10 cellular contexts compared by ENCODE assay signal in genomic region chr3:66297917-66298316, GRCh38.
A peak's percentile ranks its signal among the peaks of the same experiment; 100 is the strongest.
DNase-seq lines count a peak whose midpoint lies in the region; ATAC-seq and TF ChIP-seq lines count a peak whose summit lies in the region.
"Had no signal": no experiment of that assay in that cellular context is flagged by ENCODE, and none has a peak within 500 bp of the region (broad histone marks: within the 10 kb centered on the region; RNA-seq: fewer than 3 reads in every experiment).

No MANE protein-coding gene starts in this region.

- H3K79me1 ChIP-seq in IMR-90 (ENCODE audit: low read depth in 1 of 2, low read length in 2 of 2) = no peaks in the 10 kb centered on the region; a peak in 1 of 4 replicates

- no peak overlapping the region for H2BK20ac ChIP-seq in IMR-90 (ENCODE audit: low read depth, low read length)

- H2AFZ ChIP-seq in IMR-90 (replicated peaks; ENCODE audit: low read length, poor library complexity) = no peak overlapping the region

- H3K4me1 ChIP-seq in IMR-90 (ENCODE audit: control insufficient read depth, insufficient read depth, low read length) = peaks cover 4% of the 10 kb centered on the region; the same call in 1 of the 2 replicates
- H3K4me1 ChIP-seq: prostate gland had no signal

- H3K4ac ChIP-seq in IMR-90 (ENCODE audit: low read depth, low read length) = no peak overlapping the region

- in situ Hi-C loops in IMR-90 (cut with MboI; ENCODE audit: low sequenced_read_pairs) = no loop called here

- no peak overlapping the region for H2BK15ac ChIP-seq in IMR-90 (ENCODE audit: low read depth, low read length)

- no peak overlapping the region for H3K14ac ChIP-seq in IMR-90 (replicated peaks; ENCODE audit: low read depth, low read length)

- CTCF ChIA-PET in IMR-90 (lab: Yijun Ruan, JAX) = no interaction called here

- H3K27me3 ChIP-seq in IMR-90 (ENCODE audit: control insufficient read depth, insufficient read depth, low read length) = no peaks in the 10 kb centered on the region

- no peak overlapping the region for H3K23ac ChIP-seq in IMR-90 (ENCODE audit: low read depth, low read length)

- no peak overlapping the region for H2BK5ac ChIP-seq in IMR-90 (ENCODE audit: low read depth, low read length, poor library complexity, severe bottlenecking)

- no peak for TF ChIP-seq POLR2A in IMR-90 (IDR thresholded peaks at IDR 0.05; ENCODE audit: low read depth, low read length)

- H3K36me3 ChIP-seq in IMR-90 (ENCODE audit: control insufficient read depth, insufficient read depth, low read length) = no peaks in the 10 kb centered on the region
- H3K36me3 ChIP-seq: prostate gland had no signal

- no peaks in the 10 kb centered on the region for H4K20me1 ChIP-seq in IMR-90 (ENCODE audit: insufficient read depth, low read length)

- WGBS in IMR-90 (ENCODE audit: extremely low coverage in 2 of 2, insufficient read length in 1 of 2), 2 experiments = no CpG with 5 or more reads among the region's 2 CpGs

- H3K9me3 Mint-ChIP-seq in central memory CD8-positive, alpha-beta T cell = no peaks in the 10 kb centered on the region
- peaks cover 0 to 2% (median 0%) of the 10 kb centered on the region in 9 donors for H3K9me3 Mint-ChIP-seq in naive thymus-derived CD8-positive, alpha-beta T cell

- H2BK120ac ChIP-seq in IMR-90 (ENCODE audit: low read depth, low read length) = no peak overlapping the region

- TF ChIP-seq CTCF in AG09319 (IDR thresholded peaks at IDR 0.05; ENCODE audit: low read depth, low read length) (no peak), IMR-90 (conservative IDR thresholded peaks at IDR 0.05; ENCODE audit: low read depth, low read length) (no peak)

- no peak overlapping the region for H3K56ac ChIP-seq in IMR-90 (ENCODE audit: extremely low read depth, insufficient read depth, low read length)

- H3K27ac ChIP-seq in IMR-90 (ENCODE audit: insufficient read depth, low read length) = no peak overlapping the region
- H3K27ac ChIP-seq: prostate gland had no signal

- no peak overlapping the region for H3K9ac ChIP-seq in IMR-90 (ENCODE audit: low read depth, low read length)

- no peak overlapping the region for H3K4me2 ChIP-seq in IMR-90 (ENCODE audit: low read depth, low read length)

- no peak overlapping the region for H4K5ac ChIP-seq in IMR-90 (ENCODE audit: low read depth, low read length)

- H3K9me1 ChIP-seq in IMR-90 (ENCODE audit: insufficient read depth, low read length) = peaks cover 3% of the 10 kb centered on the region; the same call in 1 of the 2 replicates

- no peak overlapping the region for H4K8ac ChIP-seq in IMR-90 (ENCODE audit: low read depth in 2 of 2, low read length in 2 of 2)

- BruUV-seq in IMR-90 (replicated peaks; lab: Mats Ljungman, UMichigan) = no TSS peak

- no peak overlapping the region for H4K91ac ChIP-seq in IMR-90 (ENCODE audit: insufficient read depth, low read depth, low read length)

- H2AK5ac ChIP-seq in IMR-90 (ENCODE audit: low read depth, low read length) = no peak overlapping the region

- intact Hi-C loops in IMR-90 (cut with micrococcal nuclease) = loop anchor here (5.0 kb wide), 2 partner anchors 39 to 54 kb away; no protein-coding TSS in a partner anchor

- ATAC-seq in IMR-90 (ENCODE audit: low read depth) (peak; percentile 67), GM21526 (IDR thresholded peaks at IDR 0.05; ENCODE audit: low FRiP score, unreplicated experiment) (no peak), HG03521 (IDR thresholded peaks at IDR 0.05; ENCODE audit: unreplicated experiment) (no peak), HG03196 (IDR thresholded peaks at IDR 0.05; ENCODE audit: unreplicated experiment) (no peak)
- ATAC-seq in central memory CD8-positive, alpha-beta T cell (replicated peaks; ENCODE audit: extremely low read depth, poor library complexity, severe bottlenecking) = peak; percentile 69
- no peak for ATAC-seq in naive thymus-derived CD8-positive, alpha-beta T cell

- peak; percentile 15 for DNase-seq in AG09319 (ENCODE audit: extremely low read depth, low read depth)
- peak; percentile 75 for DNase-seq in IMR-90
- DNase-seq in central memory CD8-positive, alpha-beta T cell (ENCODE audit: low spot score in 2 of 2) = peak in 1 of 2 donors; percentile 42
- no peak for DNase-seq in naive thymus-derived CD8-positive, alpha-beta T cell
- no peak for DNase-seq in NCI-H774 (lab: John Stamatoyannopoulos, UW)
- DNase-seq: kidney had no signal

- H3K36me3 Mint-ChIP-seq in central memory CD8-positive, alpha-beta T cell (ENCODE audit: insufficient read depth) = peaks cover 14% of the 10 kb centered on the region
- peaks cover 0 to 2% (median 2%) of the 10 kb centered on the region in 3 donors for H3K36me3 Mint-ChIP-seq in naive thymus-derived CD8-positive, alpha-beta T cell

- H3K18ac ChIP-seq in IMR-90 (ENCODE audit: low read depth, low read length) = peak overlapping the region; percentile 52; the same call in 1 of the 2 replicates

- no peak overlapping the region for H2AK9ac ChIP-seq in IMR-90 (replicated peaks; ENCODE audit: low read depth, low read length, poor library complexity)

- peaks cover 32% of the 10 kb centered on the region for H3K4me1 Mint-ChIP-seq in central memory CD8-positive, alpha-beta T cell
- H3K4me1 Mint-ChIP-seq in naive thymus-derived CD8-positive, alpha-beta T cell = peaks cover 18 to 60% (median 54%) of the 10 kb centered on the region in 4 donors

- POLR2A ChIA-PET in IMR-90 (lab: Charles Lee; ENCODE audit: unreplicated experiment) = no interaction called here
- POLR2A ChIA-PET in naive thymus-derived CD8-positive, alpha-beta T cell (lab: Charles Lee) = interaction anchor here (0.6 kb wide), 1 partner anchor 79 kb away, joined by 3 read pairs; no protein-coding TSS in a partner anchor

- no peak overlapping the region for H3K4me3 ChIP-seq in IMR-90 (ENCODE audit: insufficient read depth, low read depth, low read length)
- H3K4me3 ChIP-seq: prostate gland had no signal

- TF ChIP-seq RAD21 in IMR-90 (IDR thresholded peaks at IDR 0.05; ENCODE audit: low read length) = no peak

- peak overlapping the region; percentile 44 for H3K4me3 Mint-ChIP-seq in central memory CD8-positive, alpha-beta T cell
- H3K4me3 Mint-ChIP-seq in naive thymus-derived CD8-positive, alpha-beta T cell = peak overlapping the region in 1 of 10 donors; percentile 30

- dilution Hi-C loops in IMR-90 (cut with HindIII; ENCODE audit: low sequenced_read_pairs, unreplicated experiment) = no loop called here

- peak overlapping the region; percentile 98 for H3K27ac Mint-ChIP-seq in central memory CD8-positive, alpha-beta T cell (ENCODE audit: low read depth)
- H3K27ac Mint-ChIP-seq in naive thymus-derived CD8-positive, alpha-beta T cell = peak overlapping the region in 9 of 10 donors; percentile 1 to 92 (median 67)

- H3K9me3 ChIP-seq in IMR-90 (ENCODE audit: control insufficient read depth, insufficient read depth, low read length) = no peaks in the 10 kb centered on the region
- H3K9me3 ChIP-seq: prostate gland had no signal

- H3K27me3 Mint-ChIP-seq in central memory CD8-positive, alpha-beta T cell = no peaks in the 10 kb centered on the region
- no peaks in the 10 kb centered on the region for H3K27me3 Mint-ChIP-seq in naive thymus-derived CD8-positive, alpha-beta T cell

TF ChIP-seq in IMR-90, 13 proteins besides CTCF, POLR2A, EP300 and RAD21:
- TF ChIP-seq MAFK (IDR thresholded peaks at IDR 0.05; ENCODE audit: low read depth, low read length) (no peak), CEBPB (IDR thresholded peaks at IDR 0.05; ENCODE audit: low read depth, low read length) (no peak), MAZ (IDR thresholded peaks at IDR 0.05; ENCODE audit: borderline replicate concordance, low read depth, low read length) (no peak), CHD1 (IDR thresholded peaks at IDR 0.05; ENCODE audit: low read depth, low read length) (no peak), MXI1 (IDR thresholded peaks at IDR 0.05; ENCODE audit: borderline replicate concordance, low read depth, low read length) (no peak), BHLHE40 (IDR thresholded peaks at IDR 0.05; ENCODE audit: low read depth, low read length) (no peak), ELK1 (IDR thresholded peaks at IDR 0.05; ENCODE audit: borderline replicate concordance, low read depth, low read length) (no peak), FOS (IDR thresholded peaks at IDR 0.05; ENCODE audit: low read depth, low read length) (no peak), NFE2L2 (IDR thresholded peaks at IDR 0.05; ENCODE audit: low read depth, low read length) (no peak), RFX5 (IDR thresholded peaks at IDR 0.05; ENCODE audit: low read depth, low read length) (no peak), RCOR1 (IDR thresholded peaks at IDR 0.05; ENCODE audit: insufficient replicate concordance, low read length) (no peak), USF2 (IDR thresholded peaks at IDR 0.05; ENCODE audit: low read depth, low read length) (no peak)

Comparison
In these comparisons a context has a peak if more than half of its experiments do, and no peak if none do; other contexts are left out.
1. DNase-seq: peak in AG09319 (single experiment) and IMR-90 (single experiment); none in naive thymus-derived CD8-positive, alpha-beta T cell (0 of 10) and NCI-H774 (single experiment).
2. ATAC-seq: peak in IMR-90 (single experiment) and central memory CD8-positive, alpha-beta T cell (single experiment); none in naive thymus-derived CD8-positive, alpha-beta T cell (0 of 2), GM21526 (single experiment), HG03521 (single experiment) and HG03196 (single experiment).